11 cellular contexts compared by ENCODE assay signal in genomic region chr10:63681965-63682704, GRCh38.
A peak's percentile ranks its signal among the peaks of the same experiment; 100 is the strongest.
DNase-seq lines count a peak whose midpoint lies in the region; ATAC-seq, FAIRE-seq and TF ChIP-seq lines count a peak whose summit lies in the region.
"Had no signal": no experiment of that assay in that cellular context is flagged by ENCODE, and none has a peak within 500 bp of the region (broad histone marks: within the 10 kb centered on the region; RNA-seq: fewer than 3 reads in every experiment).

No MANE protein-coding gene starts in this region.

- no peak overlapping the region for H2AFZ ChIP-seq in astrocyte (ENCODE audit: low read depth, low read length)

- FAIRE-seq in astrocyte (lab: Jason Lieb, UNC): no peak
- FAIRE-seq: A204.1 had no signal

- no peak overlapping the region for H3K4me3 ChIP-seq in astrocyte (ENCODE audit: insufficient read depth, low read depth, low read length)
- H3K4me3 ChIP-seq in testis: no peak overlapping the region

- no peaks in the 10 kb centered on the region for H4K20me1 ChIP-seq in astrocyte (ENCODE audit: insufficient read depth, low read length)

- 34 to 36% methylated on average over 4 of the region's 4 CpGs for WGBS in testis, 2 donors

- DNase-seq in DMS 273 (lab: John Stamatoyannopoulos, UW; ENCODE audit: unreplicated experiment) (peak; percentile 5), DMS 273 treated with DMSO at 0.1 percent for 48 hours (lab: John Stamatoyannopoulos, UW) (no peak), astrocyte (ENCODE audit: low read depth) (peak; percentile 63), hepatic stellate cell (ENCODE audit: low spot score) (peak; percentile 59), testis (peak; percentile 70), NCI-H1436 treated with DMSO at 0.1 percent for 48 hours (lab: John Stamatoyannopoulos, UW) (no peak), NCI-H2029 treated with DMSO at 0.1 percent for 48 hours (lab: John Stamatoyannopoulos, UW) (no peak)
- DNase-seq: activated effector memory CD4-positive, alpha-beta T cell treated with Interleukin-2 at 50 U/mL for 16 hours; NCI-H2107 had no signal

- H3K27ac Mint-ChIP-seq in astrocyte (ENCODE audit: unreplicated experiment): no peak overlapping the region

- no peak overlapping the region for H3K9ac ChIP-seq in astrocyte (ENCODE audit: low read length)

- H3K4me2 ChIP-seq in astrocyte (ENCODE audit: low read length): peak overlapping the region; percentile 23

- H3K27ac ChIP-seq in astrocyte (ENCODE audit: low read depth, low read length) (no peak overlapping the region), testis (peak overlapping the region in 1 of 2 donors; percentile 9)

- H3K4me1 Mint-ChIP-seq in astrocyte (ENCODE audit: low read depth, unreplicated experiment): no peaks in the 10 kb centered on the region

- H3K4me1 ChIP-seq in astrocyte (ENCODE audit: insufficient read depth, low read length) (no peaks in the 10 kb centered on the region), testis (peaks cover 11% of the 10 kb centered on the region)

- no peak for TF ChIP-seq POLR2A in testis (IDR thresholded peaks at IDR 0.05)

- no peaks in the 10 kb centered on the region for H3K36me3 Mint-ChIP-seq in astrocyte (ENCODE audit: low read depth, unreplicated experiment)

- intact Hi-C loops in testis (cut with DNase I; ENCODE audit: low total_unique reads): no loop called here

- no peaks in the 10 kb centered on the region for H3K9me3 Mint-ChIP-seq in astrocyte (ENCODE audit: unreplicated experiment)

- H3K36me3 ChIP-seq in astrocyte (ENCODE audit: insufficient read depth, low read length) (no peaks in the 10 kb centered on the region), testis (ENCODE audit: low read depth, missing control alignments) (no peaks in the 10 kb centered on the region)

- TF ChIP-seq CTCF in astrocyte (IDR thresholded peaks at IDR 0.05; ENCODE audit: insufficient read depth, low read depth, low read length) (no peak), testis (IDR thresholded peaks at IDR 0.05) (no peak)

- no peak for ATAC-seq in GM19455 (IDR thresholded peaks at IDR 0.05; ENCODE audit: unreplicated experiment)

- no peaks in the 10 kb centered on the region for H3K27me3 Mint-ChIP-seq in astrocyte (ENCODE audit: low read depth, unreplicated experiment)

- H3K79me2 ChIP-seq in astrocyte (ENCODE audit: insufficient read depth, low read length): no peaks in the 10 kb centered on the region

- no peak overlapping the region for H3K4me3 Mint-ChIP-seq in astrocyte (ENCODE audit: unreplicated experiment)

- H3K9me3 ChIP-seq in astrocyte (ENCODE audit: insufficient read depth, low read depth, low read length) (no peaks in the 10 kb centered on the region), testis (no peaks in the 10 kb centered on the region)

- no peaks in the 10 kb centered on the region for H3K27me3 ChIP-seq in astrocyte (ENCODE audit: insufficient read depth, low read length)
- H3K27me3 ChIP-seq in testis: no peaks in the 10 kb centered on the region

Comparison
In these comparisons a context has a peak if more than half of its experiments do, and no peak if none do; other contexts are left out.
1. DNase-seq: peak in DMS 273 (single experiment), astrocyte (single experiment), hepatic stellate cell (single experiment) and testis (single experiment); none in DMS 273 treated with DMSO at 0.1 percent for 48 hours (single experiment), NCI-H1436 treated with DMSO at 0.1 percent for 48 hours (single experiment) and NCI-H2029 treated with DMSO at 0.1 percent for 48 hours (single experiment).